8 cellular contexts compared by ENCODE assay signal in genomic region chr6:80094017-80094416, GRCh38. TPM values are rescaled to one million over a fixed set of nuclear protein-coding genes. Genes with fewer than 3 reads are reported as not detected.
DNase-seq lines count a peak whose midpoint lies in the region; ATAC-seq and TF ChIP-seq lines count a peak whose summit lies in the region.

No MANE protein-coding gene starts in this region.

- H3K36me3 ChIP-seq in adipocyte (ENCODE audit: control insufficient read depth, insufficient read depth, low read length, severe bottlenecking) (no peaks in the 10 kb centered on the region), kidney epithelial cell (ENCODE audit: control insufficient read depth, insufficient read depth, low read length) (no peaks in the 10 kb centered on the region)

- H3K4me3 Mint-ChIP-seq in stimulated activated effector memory CD8-positive, alpha-beta T cell treated with anti-CD3 and anti-CD28 coated beads, Interleukin-12 subunit alpha, Interleukin-12 subunit beta, amount 100 ng/mL, for 72 hours, result no peak overlapping the region

- H3K27me3 ChIP-seq in adipocyte (replicated peaks; ENCODE audit: control insufficient read depth, insufficient read depth, low read length) (no peaks in the 10 kb centered on the region), kidney epithelial cell (ENCODE audit: control insufficient read depth, insufficient read depth, low read length) (no peaks in the 10 kb centered on the region)

- H3K4me1 ChIP-seq in adipocyte (ENCODE audit: control insufficient read depth, insufficient read depth, low read length), result peaks cover 3% of the 10 kb centered on the region

- H3K27ac Mint-ChIP-seq in stimulated activated effector memory CD8-positive, alpha-beta T cell treated with anti-CD3 and anti-CD28 coated beads, Interleukin-12 subunit alpha, Interleukin-12 subunit beta, amount 100 ng/mL, for 72 hours, result no peak overlapping the region

- H3K4me3 ChIP-seq in AG04449 (ENCODE audit: low read depth, low read length) (no peak overlapping the region), GM12864 (ENCODE audit: low read depth, low read length) (no peak overlapping the region), adipocyte (ENCODE audit: low read length) (no peak overlapping the region), kidney epithelial cell (ENCODE audit: low read depth, low read length) (no peak overlapping the region)
- H3K4me3 ChIP-seq in Jurkat, Clone E6-1 (ENCODE audit: low read length), result no peak overlapping the region

- no peaks in the 10 kb centered on the region for H3K9me3 ChIP-seq in adipocyte (ENCODE audit: control insufficient read depth, low read length)

- H3K4me1 Mint-ChIP-seq in stimulated activated effector memory CD8-positive, alpha-beta T cell treated with anti-CD3 and anti-CD28 coated beads, Interleukin-12 subunit alpha, Interleukin-12 subunit beta, amount 100 ng/mL, for 72 hours, result peaks cover 7% of the 10 kb centered on the region

- CTCF ChIA-PET in AG04449 (lab: Yijun Ruan, JAX), result interaction anchor here (0.5 to 6.3 kb wide), 20 partner anchors 8 to 318 kb away, joined by 3 to 79 read pairs (median 4); partner anchors contain the start of gene ELOVL4

- DNase-seq in AG04449 (ENCODE audit: low read depth, low spot score), result no peak
- no peak for DNase-seq in GM12864 (ENCODE audit: low read depth)
- DNase-seq in Jurkat, Clone E6-1 (ENCODE audit: low read depth, low spot score), result peak; percentile 39
- peak; percentile 72 for DNase-seq in adipocyte (ENCODE audit: low read depth)
- DNase-seq in kidney epithelial cell (ENCODE audit: low read depth), result no peak
- no peak for DNase-seq in stimulated activated effector memory CD8-positive, alpha-beta T cell treated with anti-CD3 and anti-CD28 coated beads, Interleukin-12 subunit alpha, Interleukin-12 subunit beta, amount 100 ng/mL, for 72 hours (ENCODE audit: low spot score in 2 of 2)
- no peak for DNase-seq in posterior cingulate gyrus

- H3K36me3 Mint-ChIP-seq in stimulated activated effector memory CD8-positive, alpha-beta T cell treated with anti-CD3 and anti-CD28 coated beads, Interleukin-12 subunit alpha, Interleukin-12 subunit beta, amount 100 ng/mL, for 72 hours, result no peaks in the 10 kb centered on the region

- intact Hi-C loops in posterior cingulate gyrus (cut with DNase I), result loop anchor here (5.0 kb wide), 2 partner anchors 147 to 227 kb away; partner anchors contain the start of gene ELOVL4

- TF ChIP-seq CTCF in AG04449 (IDR thresholded peaks at IDR 0.05; ENCODE audit: insufficient read depth, low read length, missing control alignments) (peak; percentile 30), GM12864 (IDR thresholded peaks at IDR 0.05; ENCODE audit: low read depth, low read length, missing control alignments) (peak; percentile 40), kidney epithelial cell (IDR thresholded peaks at IDR 0.05; ENCODE audit: insufficient read depth, low read length, poor library complexity, severe bottlenecking) (peak; percentile 47)

- H3K9me3 Mint-ChIP-seq in stimulated activated effector memory CD8-positive, alpha-beta T cell treated with anti-CD3 and anti-CD28 coated beads, Interleukin-12 subunit alpha, Interleukin-12 subunit beta, amount 100 ng/mL, for 72 hours, result no peaks in the 10 kb centered on the region

- ATAC-seq in stimulated activated effector memory CD8-positive, alpha-beta T cell treated with anti-CD3 and anti-CD28 coated beads, Interleukin-12 subunit alpha, Interleukin-12 subunit beta, amount 100 ng/mL, for 72 hours, result no peak
- ATAC-seq in GM21423 (IDR thresholded peaks at IDR 0.05; ENCODE audit: unreplicated experiment), result no peak

- no peak overlapping the region for H3K9ac ChIP-seq in adipocyte (ENCODE audit: low read length)

- POLR2A ChIA-PET in AG04449 (lab: Yijun Ruan, JAX), result no interaction called here

RNA-seq across cellular contexts. Expression of gene BCKDHB, which starts 12.5 kb away (rescaled TPM):
- 21.2 TPM for polyA plus RNA-seq in Jurkat, Clone E6-1 (2012; ENCODE audit: insufficient read depth, insufficient read length)
- 14.8 and 21.5 TPM in 2 replicates for total RNA-seq in kidney epithelial cell

Comparison
In these comparisons a context has a peak if more than half of its experiments do, and no peak if none do; other contexts are left out.
1. DNase-seq: peak in Jurkat, Clone E6-1 (single experiment) and adipocyte (single experiment); none in AG04449 (single experiment), GM12864 (single experiment), kidney epithelial cell (single experiment), stimulated activated effector memory CD8-positive, alpha-beta T cell treated with anti-CD3 and anti-CD28 coated beads, Interleukin-12 subunit alpha, Interleukin-12 subunit beta, amount 100 ng/mL, for 72 hours (0 of 2) and posterior cingulate gyrus (0 of 10).
2. Peak in every context shown above with its lines, with median percentiles within 50 percentile points of each other: CTCF ChIP-seq.